15 cellular contexts compared by ENCODE assay signal in the genomic region with DNA sequence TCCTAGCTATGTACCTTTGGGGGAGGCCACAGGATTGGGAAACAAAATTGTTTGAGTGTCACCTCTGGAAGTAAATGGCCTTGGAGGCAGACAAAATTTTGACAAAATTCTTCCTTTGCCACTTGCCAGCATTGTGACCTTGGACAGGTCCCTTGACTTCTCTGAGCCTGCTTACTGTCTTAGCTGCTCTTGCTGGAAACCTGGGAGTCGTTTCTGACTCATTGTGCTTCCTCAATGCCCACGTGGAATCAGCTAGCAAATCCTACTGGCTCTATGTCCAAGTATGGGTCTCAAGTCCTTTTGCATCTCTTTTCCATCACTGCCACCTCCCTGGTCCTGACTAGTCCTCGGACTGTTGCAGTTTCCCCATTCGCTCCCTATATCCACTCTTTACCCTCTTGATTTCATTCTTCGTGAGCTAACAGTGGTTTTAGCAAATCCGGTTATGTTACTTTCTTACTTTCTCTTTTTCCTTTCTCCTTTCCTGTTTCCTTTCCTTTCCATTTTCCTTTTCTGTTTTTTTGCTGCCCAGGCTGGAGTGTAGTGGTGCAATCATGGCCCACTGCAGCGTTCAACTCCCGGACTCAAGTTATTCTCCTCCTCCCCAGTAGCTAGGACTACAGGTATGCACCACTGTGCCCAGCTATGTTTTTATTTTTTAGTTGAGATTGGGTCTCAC.
DNase-seq lines count a peak whose midpoint lies in the region; ATAC-seq, FAIRE-seq and TF ChIP-seq lines count a peak whose summit lies in the region.
"Had no signal": no experiment of that assay in that cellular context is flagged by ENCODE, and none has a peak within 500 bp of the region (broad histone marks: within the 10 kb centered on the region; RNA-seq: fewer than 3 reads in every experiment).

No MANE protein-coding gene starts in this region.

- no peak overlapping the region for H3K4me3 ChIP-seq in CD4-positive, alpha-beta memory T cell (ENCODE audit: low read length in 2 of 2)
- no peak overlapping the region for H3K4me3 ChIP-seq in bronchial epithelial cell (ENCODE audit: low read depth, low read length)
- H3K4me3 ChIP-seq: BLaER1 treated with 17β-estradiol and CSF1 and Interleukin-3, amounts not matched to agents 10 nM and 100 nM; dorsolateral prefrontal cortex had no signal

- H3K9me3 Mint-ChIP-seq in CD4-positive, alpha-beta memory T cell, result no peaks in the 10 kb centered on the region
- H3K9me3 Mint-ChIP-seq in nephron progenitor cell, result no peaks in the 10 kb centered on the region

- DNase-seq in ACHN (peak; percentile 13), bronchial epithelial cell (ENCODE audit: low read depth) (peak; percentile 34), nephron progenitor cell (no peak), amygdala (lab: John Stamatoyannopoulos, UW) (no peak)
- no peak for DNase-seq in CD4-positive, alpha-beta memory T cell
- DNase-seq: DND-41, dorsolateral prefrontal cortex, hippocampal formation, left colon, NCI-H1417 treated with DMSO at 0.1 percent for 48 hours, SHP77 had no signal

- ATAC-seq in HG02852 (IDR thresholded peaks at IDR 0.05; ENCODE audit: unreplicated experiment), result no peak
- ATAC-seq in HG02759 (IDR thresholded peaks at IDR 0.05; ENCODE audit: unreplicated experiment), result no peak
- ATAC-seq: left colon had no signal

- no peak for FAIRE-seq in bronchial epithelial cell (lab: Jason Lieb, UNC)

- intact Hi-C loops in CD4-positive, alpha-beta memory T cell (cut with micrococcal nuclease), result no loop called here

- no peaks in the 10 kb centered on the region for H3K36me3 ChIP-seq in CD4-positive, alpha-beta memory T cell (ENCODE audit: insufficient read depth, low read length)
- H3K36me3 ChIP-seq in bronchial epithelial cell (ENCODE audit: control insufficient read depth, insufficient read depth, low read length), result no peaks in the 10 kb centered on the region

- POLR2A ChIA-PET in CD4-positive, alpha-beta memory T cell (lab: Charles Lee; ENCODE audit: partially characterized antibody), result no interaction called here

- no peaks in the 10 kb centered on the region for H3K9me3 ChIP-seq in CD4-positive, alpha-beta memory T cell (ENCODE audit: control insufficient read depth in 1 of 2, low read length in 2 of 2)

- H3K4me1 ChIP-seq in CD4-positive, alpha-beta memory T cell (ENCODE audit: insufficient read depth, low read length), result no peaks in the 10 kb centered on the region

- TF ChIP-seq CTCF in bronchial epithelial cell (IDR thresholded peaks at IDR 0.05; ENCODE audit: insufficient read depth, low read length, severe bottlenecking) (no peak), nephron progenitor cell (IDR thresholded peaks at IDR 0.05) (no peak)

- peaks cover 21 to 27% of the 10 kb centered on the region in 2 donors for H3K36me3 Mint-ChIP-seq in CD4-positive, alpha-beta memory T cell
- H3K36me3 Mint-ChIP-seq in nephron progenitor cell (ENCODE audit: low read depth), result no peaks in the 10 kb centered on the region

- in situ Hi-C loops in ACHN (cut with HindIII; ENCODE audit: low pct_ligation_motif_present, low pct_unique_long_range_greater_than_20kb, low sequenced_read_pairs), result loop anchor here (25.0 kb wide), 1 partner anchor 226 kb away; no protein-coding TSS in a partner anchor

- peaks cover 10 to 14% (median 11%) of the 10 kb centered on the region in 4 donors for H3K4me1 Mint-ChIP-seq in CD4-positive, alpha-beta memory T cell
- H3K4me1 Mint-ChIP-seq in nephron progenitor cell, result peaks cover 19% of the 10 kb centered on the region

- H3K27me3 Mint-ChIP-seq in CD4-positive, alpha-beta memory T cell, result no peaks in the 10 kb centered on the region
- H3K27me3 Mint-ChIP-seq in nephron progenitor cell (ENCODE audit: low read depth, poor library complexity), result no peaks in the 10 kb centered on the region

- CTCF ChIA-PET in CD4-positive, alpha-beta memory T cell (lab: Charles Lee; ENCODE audit: partially characterized antibody), result interaction anchor here (1.0 to 2.7 kb wide), 3 partner anchors 37 to 108 kb away, joined by 3 to 9 read pairs (median 4); no protein-coding TSS in a partner anchor

- no peak overlapping the region for H3K4me3 Mint-ChIP-seq in CD4-positive, alpha-beta memory T cell
- no peak overlapping the region for H3K4me3 Mint-ChIP-seq in nephron progenitor cell

- H3K27me3 ChIP-seq in CD4-positive, alpha-beta memory T cell (ENCODE audit: insufficient read depth, low read length), result no peaks in the 10 kb centered on the region
- no peaks in the 10 kb centered on the region for H3K27me3 ChIP-seq in bronchial epithelial cell (ENCODE audit: control insufficient read depth, insufficient read depth, low read length)
- H3K27me3 ChIP-seq: BLaER1 treated with 17β-estradiol and CSF1 and Interleukin-3, amounts not matched to agents 10 nM and 100 nM; dorsolateral prefrontal cortex had no signal

- peak overlapping the region in 5 of 7 donors; percentile 1 to 71 (median 27) for H3K27ac Mint-ChIP-seq in CD4-positive, alpha-beta memory T cell
- H3K27ac Mint-ChIP-seq in nephron progenitor cell, result peak overlapping the region; percentile 41

- H3K27ac ChIP-seq in CD4-positive, alpha-beta memory T cell (ENCODE audit: low read depth, low read length), result no peak overlapping the region
- H3K27ac ChIP-seq: BLaER1 treated with 17β-estradiol and CSF1 and Interleukin-3, amounts not matched to agents 10 nM and 100 nM; KMS-11 had no signal

Comparison
In these comparisons a context has a peak if more than half of its experiments do, and no peak if none do; other contexts are left out.
1. DNase-seq: peak in ACHN (single experiment) and bronchial epithelial cell (single experiment); none in CD4-positive, alpha-beta memory T cell (0 of 5), nephron progenitor cell (single experiment) and amygdala (0 of 56).